2 cellular contexts compared by ENCODE assay signal in genomic region chr4:101304916-101305315, GRCh38.
TF ChIP-seq lines count a peak whose summit lies in the region.

No MANE protein-coding gene starts in this region.

TF ChIP-seq in GM23338, 12 proteins besides CTCF, POLR2A, EP300 and RAD21:
- 0 out of 2 replicates have a peak, but pooled peaks have one; percentile 20 for TF ChIP-seq NANOG (IDR thresholded peaks at IDR 0.05; ENCODE audit: borderline replicate concordance)
- TF ChIP-seq, protein P1, sequence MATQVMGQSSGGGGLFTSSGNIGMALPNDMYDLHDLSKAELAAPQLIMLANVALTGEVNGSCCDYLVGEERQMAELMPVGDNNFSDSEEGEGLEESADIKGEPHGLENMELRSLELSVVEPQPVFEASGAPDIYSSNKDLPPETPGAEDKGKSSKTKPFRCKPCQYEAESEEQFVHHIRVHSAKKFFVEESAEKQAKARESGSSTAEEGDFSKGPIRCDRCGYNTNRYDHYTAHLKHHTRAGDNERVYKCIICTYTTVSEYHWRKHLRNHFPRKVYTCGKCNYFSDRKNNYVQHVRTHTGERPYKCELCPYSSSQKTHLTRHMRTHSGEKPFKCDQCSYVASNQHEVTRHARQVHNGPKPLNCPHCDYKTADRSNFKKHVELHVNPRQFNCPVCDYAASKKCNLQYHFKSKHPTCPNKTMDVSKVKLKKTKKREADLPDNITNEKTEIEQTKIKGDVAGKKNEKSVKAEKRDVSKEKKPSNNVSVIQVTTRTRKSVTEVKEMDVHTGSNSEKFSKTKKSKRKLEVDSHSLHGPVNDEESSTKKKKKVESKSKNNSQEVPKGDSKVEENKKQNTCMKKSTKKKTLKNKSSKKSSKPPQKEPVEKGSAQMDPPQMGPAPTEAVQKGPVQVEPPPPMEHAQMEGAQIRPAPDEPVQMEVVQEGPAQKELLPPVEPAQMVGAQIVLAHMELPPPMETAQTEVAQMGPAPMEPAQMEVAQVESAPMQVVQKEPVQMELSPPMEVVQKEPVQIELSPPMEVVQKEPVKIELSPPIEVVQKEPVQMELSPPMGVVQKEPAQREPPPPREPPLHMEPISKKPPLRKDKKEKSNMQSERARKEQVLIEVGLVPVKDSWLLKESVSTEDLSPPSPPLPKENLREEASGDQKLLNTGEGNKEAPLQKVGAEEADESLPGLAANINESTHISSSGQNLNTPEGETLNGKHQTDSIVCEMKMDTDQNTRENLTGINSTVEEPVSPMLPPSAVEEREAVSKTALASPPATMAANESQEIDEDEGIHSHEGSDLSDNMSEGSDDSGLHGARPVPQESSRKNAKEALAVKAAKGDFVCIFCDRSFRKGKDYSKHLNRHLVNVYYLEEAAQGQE (IDR thresholded peaks at IDR 0.05; ENCODE audit: unreplicated experiment): no peak

TF ChIP-seq in endothelial cell of umbilical vein, 7 proteins besides CTCF, POLR2A, EP300 and RAD21:
- TF ChIP-seq GATA2 (IDR thresholded peaks at IDR 0.05; ENCODE audit: insufficient read depth, insufficient read length, low read depth, low read length) (peak; percentile 25), JUN (IDR thresholded peaks at IDR 0.05; ENCODE audit: borderline replicate concordance, insufficient read depth, insufficient read length, low read depth) (no peak)
